In the genomic region with DNA sequence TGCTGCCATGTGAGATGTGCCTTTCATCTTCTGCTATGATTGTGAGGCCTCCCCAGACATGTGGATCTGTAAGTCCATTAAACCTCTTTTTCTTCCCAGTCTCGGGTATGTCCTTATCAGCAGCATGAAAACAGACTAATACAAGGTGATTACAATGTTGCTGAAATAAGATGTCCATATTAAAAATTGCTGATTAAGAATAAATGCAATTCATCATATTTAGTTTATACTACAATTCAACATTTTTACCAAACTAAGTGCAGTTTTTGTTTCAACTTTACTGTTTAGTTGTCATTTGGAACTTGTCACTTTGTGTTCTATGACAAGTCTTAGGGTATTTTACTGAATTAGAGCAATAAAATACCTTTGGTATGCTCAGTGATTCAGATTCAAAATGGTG, we compare ENCODE assay signal across 34 cellular contexts.
"Had no signal": no experiment of that assay in that cellular context is flagged by ENCODE, and none has a peak within 500 bp of the region (broad histone marks: within the 10 kb centered on the region; RNA-seq: fewer than 3 reads in every experiment).

No MANE protein-coding gene starts in this region.

- H3K27ac ChIP-seq: adrenal gland, body of pancreas, brain microvascular endothelial cell, breast epithelium, VCaP had no signal

- FAIRE-seq: astrocyte, TTC549 had no signal

- H3K27me3 ChIP-seq: adrenal gland, body of pancreas, brain microvascular endothelial cell, breast epithelium had no signal

- ATAC-seq: activated CD8-positive, alpha-beta T cell treated with anti-CD3 and anti-CD28 coated beads for 36 hours; activated naive CD4-positive, alpha-beta T cell treated with anti-CD3 and anti-CD28 coated beads, Interleukin-2, amount 50 U/mL, for 72 hours; activated T-cell treated with anti-CD3 and anti-CD28 coated beads, Interleukin-2, amount 50 U/mL, for 4 hours; activated T-cell treated with anti-CD3 and anti-CD28 coated beads, Interleukin-2, amount 50 U/mL, for 72 hours; activated T-helper 17 cell treated with anti-CD3 and anti-CD28 coated beads, Interleukin-2, amount 50 U/mL, for 72 hours; body of pancreas had no signal

- H3K4me1 ChIP-seq: adrenal gland, body of pancreas, breast epithelium had no signal

- H3K36me3 ChIP-seq: adrenal gland, brain microvascular endothelial cell, breast epithelium had no signal

- H3K9me3 ChIP-seq: adrenal gland, body of pancreas, breast epithelium had no signal

- H3K4me3 ChIP-seq: adrenal gland, body of pancreas, breast epithelium had no signal

- DNase-seq: activated B cell treated with CpG ODN at 0.5 μM for 24 hours; activated CD4-positive, alpha-beta memory T cell treated with anti-CD3 and anti-CD28 coated beads for 36 hours; activated CD4-positive, alpha-beta T cell treated with anti-CD3 and anti-CD28 coated beads for 4 hours; activated CD4-positive, alpha-beta T cell treated with anti-CD3 and anti-CD28 coated beads, Interleukin-2, amount 10 ng/mL, durations not matched to agents 24 days and 14 days; activated CD4-positive, alpha-beta T cell treated with anti-CD3 and anti-CD28 coated beads, Interleukin-2, amount 50 U/mL, for 1 hour; activated CD4-positive, alpha-beta T cell treated with anti-CD3 and anti-CD28 coated beads, Interleukin-2, amount 50 U/mL, for 4 hours; activated CD4-positive, CD25-positive, alpha-beta regulatory T cell treated with anti-CD3 and anti-CD28 coated beads, Interleukin-2, amount 50 U/mL, for 72 hours; activated CD8-positive, alpha-beta memory T cell treated with anti-CD3 and anti-CD28 coated beads, Interleukin-2, amount 50 U/mL, for 4 hours; activated CD8-positive, alpha-beta T cell treated with anti-CD3 and anti-CD28 coated beads for 36 hours; activated effector memory CD4-positive, alpha-beta T cell treated with anti-CD3 and anti-CD28 coated beads, Interleukin-2, amount 50 U/mL, for 16 hours; activated gamma-delta T cell treated with Interleukin-2 at 50 U/mL for 16 hours; activated naive CD4-positive, alpha-beta T cell; activated naive CD4-positive, alpha-beta T cell treated with anti-CD3 and anti-CD28 coated beads for 36 hours; activated naive CD4-positive, alpha-beta T cell treated with anti-CD3 and anti-CD28 coated beads, Interleukin-2, amount 50 U/mL, for 16 hours; activated naive CD8-positive, alpha-beta T cell treated with anti-CD3 and anti-CD28 coated beads for 36 hours; activated T-cell treated with anti-CD3 and anti-CD28 coated beads for 4 hours; activated T-cell treated with anti-CD3 and anti-CD28 coated beads, Interleukin-2, amount 50 U/mL, for 1 hour; activated T-cell treated with anti-CD3 and anti-CD28 coated beads, Interleukin-2, amount 50 U/mL, for 4 hours; activated T-cell treated with anti-CD3 and anti-CD28 coated beads, Interleukin-2, amount 50 U/mL, for 72 hours; adrenal gland; amniotic stem cell; aorta; body of pancreas; brain microvascular endothelial cell; central memory CD4-positive, alpha-beta T cell; T-helper 1 cell; T-helper 2 cell; T-helper 9 cell had no signal
